In genomic region chr7:142348100-142348499, GRCh38 we compare ENCODE assay signal across 28 cellular contexts.
"Had no signal": no experiment of that assay in that cellular context is flagged by ENCODE, and none has a peak within 500 bp of the region (broad histone marks: within the 10 kb centered on the region; RNA-seq: fewer than 3 reads in every experiment).

No MANE protein-coding gene starts in this region.

- ATAC-seq: activated CD4-positive, alpha-beta T cell treated with anti-CD3 and anti-CD28 coated beads for 36 hours; activated CD8-positive, alpha-beta memory T cell treated with anti-CD3 and anti-CD28 coated beads, Interleukin-2, amount 10 ng/mL, durations not matched to agents 7 days and 5 days; activated naive CD8-positive, alpha-beta T cell treated with anti-CD3 and anti-CD28 coated beads, Interleukin-2, amount 50 U/mL, for 24 hours; left lung; lower lobe of right lung; naive thymus-derived CD8-positive, alpha-beta T cell; psoas muscle; stimulated activated effector memory CD8-positive, alpha-beta T cell treated with anti-CD3 and anti-CD28 coated beads, Interleukin-12 subunit alpha, Interleukin-12 subunit beta, amount 100 ng/mL, for 72 hours had no signal

- H3K27ac Mint-ChIP-seq: activated CD4-positive, alpha-beta T cell treated with anti-CD3 and anti-CD28 coated beads for 36 hours; activated CD8-positive, alpha-beta memory T cell treated with anti-CD3 and anti-CD28 coated beads, Interleukin-2, amount 10 ng/mL, durations not matched to agents 7 days and 5 days; activated naive CD8-positive, alpha-beta T cell treated with anti-CD3 and anti-CD28 coated beads, Interleukin-2, amount 50 U/mL, for 24 hours; dendritic cell treated with granulocyte-macrophage colony-stimulating factor and Interleukin-4, amounts not matched to agents 40 ng/mL and 50 ng/mL, for 4 days; endodermal cell; stimulated activated effector memory CD8-positive, alpha-beta T cell treated with anti-CD3 and anti-CD28 coated beads, Interleukin-12 subunit alpha, Interleukin-12 subunit beta, amount 100 ng/mL, for 72 hours; T-helper 2 cell treated with Interferon-gamma antibody and Interleukin-4, amounts not matched to agents 5 μg/mL and 100 μg/mL, for 36 hours had no signal

- H3K9me3 ChIP-seq: esophagus squamous epithelium, left lung, lower lobe of right lung, psoas muscle, sigmoid colon, tibial artery had no signal

- H3K36me3 ChIP-seq: esophagus squamous epithelium, left lung, lower lobe of right lung, sigmoid colon, tibial artery had no signal

- H3K4me3 ChIP-seq: esophagus squamous epithelium, left lung, lower lobe of right lung, psoas muscle, sigmoid colon, tibial artery had no signal

- H3K9me3 Mint-ChIP-seq: activated naive CD8-positive, alpha-beta T cell treated with anti-CD3 and anti-CD28 coated beads, Interleukin-2, amount 50 U/mL, for 24 hours; dendritic cell treated with granulocyte-macrophage colony-stimulating factor and Interleukin-4, amounts not matched to agents 40 ng/mL and 50 ng/mL, for 4 days; endodermal cell; naive thymus-derived CD8-positive, alpha-beta T cell; neural crest cell; stimulated activated effector memory CD8-positive, alpha-beta T cell treated with anti-CD3 and anti-CD28 coated beads, Interleukin-12 subunit alpha, Interleukin-12 subunit beta, amount 100 ng/mL, for 72 hours; stimulated activated naive CD8-positive, alpha-beta T cell treated with anti-CD3 and anti-CD28 coated beads, Interleukin-15, Interleukin-2, amounts not matched to agents 100 ng/mL and 50 ng/mL, for 24 hours; T-helper 2 cell treated with Interferon-gamma antibody and Interleukin-4, amounts not matched to agents 5 μg/mL and 100 μg/mL, for 36 hours had no signal

- H3K36me3 Mint-ChIP-seq: activated CD8-positive, alpha-beta memory T cell treated with anti-CD3 and anti-CD28 coated beads, Interleukin-2, amount 10 ng/mL, durations not matched to agents 7 days and 5 days; naive thymus-derived CD8-positive, alpha-beta T cell; stimulated activated effector memory CD8-positive, alpha-beta T cell treated with anti-CD3 and anti-CD28 coated beads, Interleukin-12 subunit alpha, Interleukin-12 subunit beta, amount 100 ng/mL, for 72 hours had no signal

- DNase-seq: activated CD4-positive, alpha-beta T cell treated with anti-CD3 and anti-CD28 coated beads for 36 hours; activated CD4-positive, alpha-beta T cell treated with anti-CD3 and anti-CD28 coated beads, Interleukin-2, amount 50 U/mL, for 4 hours; activated CD4-positive, CD25-positive, alpha-beta regulatory T cell; activated CD8-positive, alpha-beta memory T cell treated with anti-CD3 and anti-CD28 coated beads, Interleukin-2, amount 10 ng/mL, durations not matched to agents 7 days and 5 days; activated effector memory CD4-positive, alpha-beta T cell treated with Interleukin-2 at 50 U/mL for 16 hours; activated naive CD4-positive, alpha-beta T cell treated with anti-CD3 and anti-CD28 coated beads, Interleukin-2, amount 50 U/mL, for 16 hours; activated naive CD8-positive, alpha-beta T cell treated with anti-CD3 and anti-CD28 coated beads, Interleukin-2, amount 50 U/mL, for 24 hours; amygdala; caudate nucleus; endodermal cell; esophagus squamous epithelium; left lung; lower lobe of right lung; mesenchymal stem cell; naive thymus-derived CD8-positive, alpha-beta T cell; nucleus accumbens; psoas muscle; sigmoid colon; small intestine; stimulated activated CD4-positive, alpha-beta T cell treated with anti-CD3 and anti-CD28 coated beads, Interleukin-4, amount 100 ng/mL, for 24 hours; T-helper 1 cell; tibial artery had no signal

- H3K27me3 ChIP-seq: sigmoid colon, tibial artery had no signal

- H3K4me3 Mint-ChIP-seq: activated CD4-positive, alpha-beta T cell treated with anti-CD3 and anti-CD28 coated beads for 36 hours; activated CD8-positive, alpha-beta memory T cell treated with anti-CD3 and anti-CD28 coated beads, Interleukin-2, amount 10 ng/mL, durations not matched to agents 7 days and 5 days; activated naive CD8-positive, alpha-beta T cell treated with anti-CD3 and anti-CD28 coated beads, Interleukin-2, amount 50 U/mL, for 24 hours; dendritic cell treated with granulocyte-macrophage colony-stimulating factor and Interleukin-4, amounts not matched to agents 40 ng/mL and 50 ng/mL, for 4 days; endodermal cell; neural crest cell; stimulated activated effector memory CD8-positive, alpha-beta T cell treated with anti-CD3 and anti-CD28 coated beads, Interleukin-12 subunit alpha, Interleukin-12 subunit beta, amount 100 ng/mL, for 72 hours; stimulated activated naive CD8-positive, alpha-beta T cell treated with anti-CD3 and anti-CD28 coated beads, Interleukin-15, Interleukin-2, amounts not matched to agents 100 ng/mL and 50 ng/mL, for 24 hours; T-helper 2 cell treated with Interferon-gamma antibody and Interleukin-4, amounts not matched to agents 5 μg/mL and 100 μg/mL, for 36 hours had no signal

- H3K27ac ChIP-seq: esophagus squamous epithelium, left lung, lower lobe of right lung, parathyroid adenoma, psoas muscle, sigmoid colon, tibial artery had no signal

- H3K27me3 Mint-ChIP-seq: activated CD8-positive, alpha-beta memory T cell treated with anti-CD3 and anti-CD28 coated beads, Interleukin-2, amount 10 ng/mL, durations not matched to agents 7 days and 5 days; stimulated activated naive CD8-positive, alpha-beta T cell treated with anti-CD3 and anti-CD28 coated beads, Interleukin-15, Interleukin-2, amounts not matched to agents 100 ng/mL and 50 ng/mL, for 24 hours had no signal
